14 cellular contexts compared by ENCODE assay signal in genomic region chr1:205495237-205495823, GRCh38. TPM values are rescaled to one million over a fixed set of nuclear protein-coding genes. Genes with fewer than 3 reads are reported as not detected.
DNase-seq lines count a peak whose midpoint lies in the region; ATAC-seq and TF ChIP-seq lines count a peak whose summit lies in the region.
"Had no signal": no experiment of that assay in that cellular context is flagged by ENCODE, and none has a peak within 500 bp of the region (broad histone marks: within the 10 kb centered on the region; RNA-seq: fewer than 3 reads in every experiment).

No MANE protein-coding gene starts in this region.

- no peak overlapping the region for H3K4me3 ChIP-seq in effector memory CD4-positive, alpha-beta T cell (ENCODE audit: insufficient read depth, low read depth, low read length, poor library complexity, severe bottlenecking)
- no peak overlapping the region for H3K4me3 ChIP-seq in BE2C (ENCODE audit: low read depth, low read length)
- H3K4me3 ChIP-seq: vagina had no signal

- no peak overlapping the region for H3K4me3 Mint-ChIP-seq in stimulated activated naive CD8-positive, alpha-beta T cell treated with anti-CD3 and anti-CD28 coated beads, Interleukin-15, amount 100 ng/mL, for 72 hours
- H3K4me3 Mint-ChIP-seq: activated CD8-positive, alpha-beta T cell treated with anti-CD3 and anti-CD28 coated beads, Interleukin-2, amount 10 ng/mL, durations not matched to agents 7 days and 5 days; activated naive CD8-positive, alpha-beta T cell treated with anti-CD3 and anti-CD28 coated beads for 36 hours; T-cell had no signal

- no peaks in the 10 kb centered on the region for H3K9me3 Mint-ChIP-seq in stimulated activated naive CD8-positive, alpha-beta T cell treated with anti-CD3 and anti-CD28 coated beads, Interleukin-15, amount 100 ng/mL, for 72 hours
- H3K9me3 Mint-ChIP-seq: activated naive CD8-positive, alpha-beta T cell treated with anti-CD3 and anti-CD28 coated beads for 36 hours; T-cell had no signal

- H3K4me1 Mint-ChIP-seq in stimulated activated naive CD8-positive, alpha-beta T cell treated with anti-CD3 and anti-CD28 coated beads, Interleukin-15, amount 100 ng/mL, for 72 hours, result peaks cover 11% of the 10 kb centered on the region
- H3K4me1 Mint-ChIP-seq: T-cell had no signal

- DNase-seq in A172 (ENCODE audit: low spot score) (peak; percentile 81), NCI-H1417 (lab: John Stamatoyannopoulos, UW) (peak; percentile 78 to 99 (median 95)), NCI-H82 treated with DMSO at 0.1 percent for 48 hours (lab: John Stamatoyannopoulos, UW; ENCODE audit: unreplicated experiment) (peak; percentile 82), left ventricle myocardium superior (peak; percentile 81), SW 1271 (lab: John Stamatoyannopoulos, UW) (no peak), BE2C (no peak)
- no peak for DNase-seq in stimulated activated naive CD8-positive, alpha-beta T cell treated with anti-CD3 and anti-CD28 coated beads, Interleukin-15, amount 100 ng/mL, for 72 hours
- DNase-seq in effector memory CD4-positive, alpha-beta T cell, result no peak
- DNase-seq: activated CD8-positive, alpha-beta T cell treated with anti-CD3 and anti-CD28 coated beads, Interleukin-2, amount 10 ng/mL, durations not matched to agents 7 days and 5 days; activated naive CD8-positive, alpha-beta T cell treated with anti-CD3 and anti-CD28 coated beads for 36 hours; midbrain; T-cell had no signal

- TF ChIP-seq CTCF in BE2C (IDR thresholded peaks at IDR 0.05; ENCODE audit: low read depth, low read length), result no peak

- H3K9me3 ChIP-seq in effector memory CD4-positive, alpha-beta T cell (ENCODE audit: control insufficient read depth, low read length), result no peaks in the 10 kb centered on the region
- no peaks in the 10 kb centered on the region for H3K9me3 ChIP-seq in BE2C
- H3K9me3 ChIP-seq: vagina had no signal

- peak; percentile 91 for ATAC-seq in left ventricle myocardium superior
- ATAC-seq in stimulated activated naive CD8-positive, alpha-beta T cell treated with anti-CD3 and anti-CD28 coated beads, Interleukin-15, amount 100 ng/mL, for 72 hours, result no peak
- ATAC-seq: activated CD8-positive, alpha-beta T cell treated with anti-CD3 and anti-CD28 coated beads, Interleukin-2, amount 10 ng/mL, durations not matched to agents 7 days and 5 days; T-cell had no signal

- no peak overlapping the region for H3K27ac Mint-ChIP-seq in stimulated activated naive CD8-positive, alpha-beta T cell treated with anti-CD3 and anti-CD28 coated beads, Interleukin-15, amount 100 ng/mL, for 72 hours
- H3K27ac Mint-ChIP-seq: activated CD8-positive, alpha-beta T cell treated with anti-CD3 and anti-CD28 coated beads, Interleukin-2, amount 10 ng/mL, durations not matched to agents 7 days and 5 days; activated naive CD8-positive, alpha-beta T cell treated with anti-CD3 and anti-CD28 coated beads for 36 hours; T-cell had no signal

- intact Hi-C loops in left ventricle myocardium superior (cut with micrococcal nuclease), result no loop called here

- H3K27ac ChIP-seq in effector memory CD4-positive, alpha-beta T cell (ENCODE audit: insufficient read depth, low read length, poor library complexity, severe bottlenecking), result no peak overlapping the region
- H3K27ac ChIP-seq: vagina had no signal

- H3K36me3 ChIP-seq in effector memory CD4-positive, alpha-beta T cell (ENCODE audit: control insufficient read depth, insufficient read depth, low read length), result no peaks in the 10 kb centered on the region
- H3K36me3 ChIP-seq in BE2C, result no peaks in the 10 kb centered on the region
- H3K36me3 ChIP-seq: vagina had no signal

- peaks cover 18% of the 10 kb centered on the region for H3K27me3 ChIP-seq in effector memory CD4-positive, alpha-beta T cell (replicated peaks; ENCODE audit: control insufficient read depth, insufficient read depth, low read length, poor library complexity, severe bottlenecking)
- H3K27me3 ChIP-seq in BE2C, result no peaks in the 10 kb centered on the region
- H3K27me3 ChIP-seq: vagina had no signal

- H3K27me3 Mint-ChIP-seq in stimulated activated naive CD8-positive, alpha-beta T cell treated with anti-CD3 and anti-CD28 coated beads, Interleukin-15, amount 100 ng/mL, for 72 hours, result peaks cover 45% of the 10 kb centered on the region

- H3K4me1 ChIP-seq in effector memory CD4-positive, alpha-beta T cell (ENCODE audit: control insufficient read depth, insufficient read depth, low read length, poor library complexity, severe bottlenecking), result no peaks in the 10 kb centered on the region
- peaks cover 4% of the 10 kb centered on the region; the same call in 1 of the 2 replicates for H3K4me1 ChIP-seq in BE2C

RNA-seq across cellular contexts. Expression of gene CDK18, which starts 9.1 kb away (rescaled TPM):
- 31.5 and 34.9 TPM in 2 replicates for total RNA-seq in A172 (2014; rRNA removed; shearing (Covaris generic))
- 209 TPM for total RNA-seq in left ventricle myocardium superior
- polyA plus RNA-seq in BE2C (2012; ENCODE audit: insufficient read depth, insufficient read length, low read depth), result 3.4 TPM

RNA-seq across cellular contexts. Expression of gene BLACAT1, which starts 39.5 kb away (rescaled TPM):
- 0.28 and 1.4 TPM in 2 replicates for total RNA-seq in A172 (2014; rRNA removed; shearing (Covaris generic))
- total RNA-seq in left ventricle myocardium superior, result not detected
- polyA plus RNA-seq in BE2C (2012; ENCODE audit: insufficient read depth, insufficient read length, low read depth), result not detected
- total RNA-seq: NCI-H460 had no signal

Comparison
In these comparisons a context has a peak if more than half of its experiments do, and no peak if none do; other contexts are left out.
1. DNase-seq: peak in A172 (single experiment), NCI-H1417 (3 of 3), NCI-H82 treated with DMSO at 0.1 percent for 48 hours (single experiment) and left ventricle myocardium superior (single experiment); none in stimulated activated naive CD8-positive, alpha-beta T cell treated with anti-CD3 and anti-CD28 coated beads, Interleukin-15, amount 100 ng/mL, for 72 hours (0 of 2), SW 1271 (0 of 2), effector memory CD4-positive, alpha-beta T cell (0 of 3) and BE2C (single experiment).